In the genomic region with DNA sequence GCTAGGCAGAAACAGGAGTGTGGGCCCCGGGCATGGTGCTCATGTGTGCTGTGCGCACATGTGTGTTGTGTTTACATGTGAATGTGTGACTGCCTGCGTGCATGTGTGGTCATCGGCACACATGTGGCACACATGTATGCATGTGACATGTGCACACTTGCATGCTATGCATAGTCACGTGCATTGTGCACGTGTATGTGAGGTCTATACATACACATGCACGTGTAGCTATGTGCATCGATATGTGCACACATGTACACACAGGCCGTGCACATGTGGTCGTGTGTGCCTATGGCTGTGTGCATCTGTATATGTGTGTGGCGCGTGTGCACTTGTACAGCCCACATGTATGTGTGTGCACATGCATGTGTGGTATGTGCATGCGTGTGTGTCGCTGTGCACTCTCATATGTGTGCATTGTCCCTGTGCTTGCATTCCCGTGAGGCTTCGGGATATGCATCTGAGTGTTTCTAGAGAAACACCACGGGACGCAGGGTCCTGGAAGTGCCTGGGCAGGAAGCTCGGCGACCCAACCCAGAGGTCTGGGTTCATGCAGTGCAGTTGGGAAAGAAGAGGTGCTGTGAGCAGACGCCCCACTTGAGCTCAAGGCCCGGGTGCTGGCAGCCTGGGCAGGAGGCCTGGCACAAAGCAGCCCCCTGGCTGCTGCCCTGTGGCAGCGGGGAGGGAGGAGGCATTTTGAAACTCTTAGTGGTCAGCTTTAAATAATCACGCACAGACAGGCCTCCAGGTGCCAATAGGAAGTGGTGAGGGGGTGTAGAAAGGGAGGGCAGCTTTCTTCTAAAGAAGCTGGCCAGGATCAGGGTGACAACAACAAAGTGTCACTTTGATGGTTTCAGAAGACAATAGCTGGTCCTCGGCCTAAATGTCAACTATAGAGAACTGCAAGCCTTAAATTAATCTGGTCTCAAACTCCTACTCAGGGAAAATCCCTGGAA, we compare ENCODE assay signal across 10 cellular contexts.
DNase-seq lines count a peak whose midpoint lies in the region; ATAC-seq and TF ChIP-seq lines count a peak whose summit lies in the region.
"Had no signal": no experiment of that assay in that cellular context is flagged by ENCODE, and none has a peak within 500 bp of the region (broad histone marks: within the 10 kb centered on the region; RNA-seq: fewer than 3 reads in every experiment).

No MANE protein-coding gene starts in this region.

- H3K36me3 ChIP-seq in KMS-11 (ENCODE audit: insufficient read depth) (no peaks in the 10 kb centered on the region), OCI-LY7 (ENCODE audit: insufficient read depth, low read length) (no peaks in the 10 kb centered on the region)
- H3K36me3 ChIP-seq in naive thymus-derived CD4-positive, alpha-beta T cell (ENCODE audit: control insufficient read depth in 2 of 3, insufficient read depth in 3 of 3, low read length in 3 of 3), result no peaks in the 10 kb centered on the region
- H3K36me3 ChIP-seq: neutrophil had no signal

- H2AFZ ChIP-seq in KMS-11 (ENCODE audit: low read depth) (no peak overlapping the region), OCI-LY7 (ENCODE audit: low read length) (no peak overlapping the region)

- H3K27me3 Mint-ChIP-seq in naive thymus-derived CD4-positive, alpha-beta T cell, result peaks cover 0 to 31% (median 0%) of the 10 kb centered on the region in 5 donors

- CTCF ChIA-PET in naive thymus-derived CD4-positive, alpha-beta T cell (lab: Charles Lee), result interaction anchor here (0.9 to 1.7 kb wide), 2 partner anchors 21 to 25 kb away, joined by 4 to 7 read pairs; no protein-coding TSS in a partner anchor
- CTCF ChIA-PET in OCI-LY7 (lab: Charles Lee; ENCODE audit: unreplicated experiment), result no interaction called here

- H4K20me1 ChIP-seq in KMS-11 (ENCODE audit: insufficient read depth), result no peaks in the 10 kb centered on the region
- H4K20me1 ChIP-seq in OCI-LY7 (ENCODE audit: insufficient read depth, low read length), result no peaks in the 10 kb centered on the region

- POLR2A ChIA-PET in naive thymus-derived CD4-positive, alpha-beta T cell (lab: Charles Lee), result interaction anchor here (1.1 to 5.9 kb wide), 4 partner anchors 9 to 32 kb away, joined by 3 to 46 read pairs (median 6); no protein-coding TSS in a partner anchor
- POLR2A ChIA-PET in OCI-LY7 (lab: Charles Lee), result no interaction called here

- H3K4me1 ChIP-seq in KMS-11 (ENCODE audit: low read depth, poor library complexity, severe bottlenecking) (peaks cover 52% of the 10 kb centered on the region), OCI-LY7 (ENCODE audit: insufficient read depth, low read length, poor library complexity, severe bottlenecking) (no peaks in the 10 kb centered on the region)
- peaks cover 5 to 39% of the 10 kb centered on the region in 2 donors for H3K4me1 ChIP-seq in naive thymus-derived CD4-positive, alpha-beta T cell (ENCODE audit: control insufficient read depth in 2 of 2, insufficient read depth in 2 of 2, low read length in 2 of 2)

- DNase-seq in naive thymus-derived CD4-positive, alpha-beta T cell, result no peak
- DNase-seq in SIG-M5 treated with dmso at 0.1 percent for 504 hours (lab: John Stamatoyannopoulos, UW; ENCODE audit: unreplicated experiment) (no peak), OCI-LY7 (ENCODE audit: low spot score) (no peak)
- DNase-seq: dermis blood vessel endothelial cell had no signal

- intact Hi-C loops in naive thymus-derived CD4-positive, alpha-beta T cell (cut with micrococcal nuclease), result loop anchor here in 1 of 2 donors (5.0 kb wide), 1 partner anchor 45 kb away; no protein-coding TSS in a partner anchor
- intact Hi-C loops in OCI-LY7 (cut with micrococcal nuclease; ENCODE audit: unreplicated experiment), result no loop called here

- H3K79me2 ChIP-seq in KMS-11 (ENCODE audit: insufficient read depth, low read depth) (no peaks in the 10 kb centered on the region), OCI-LY7 (ENCODE audit: insufficient read depth, low read depth, low read length) (no peaks in the 10 kb centered on the region)

- peak overlapping the region in 9 of 10 donors; percentile 66 to 85 (median 76) for H3K4me3 Mint-ChIP-seq in naive thymus-derived CD4-positive, alpha-beta T cell

- no peaks in the 10 kb centered on the region for H3K36me3 Mint-ChIP-seq in naive thymus-derived CD4-positive, alpha-beta T cell

- H3K9me2 ChIP-seq in OCI-LY7 (ENCODE audit: insufficient read depth, low read length), result no peaks in the 10 kb centered on the region

- peak overlapping the region; percentile 10; the same call in 1 of the 2 replicates for H3K9ac ChIP-seq in KMS-11

- ATAC-seq in GM18502 (IDR thresholded peaks at IDR 0.05; ENCODE audit: poor library complexity, unreplicated experiment) (peak; percentile 44), GM21381 (IDR thresholded peaks at IDR 0.05; ENCODE audit: unreplicated experiment) (peak; percentile 25), GM19328 (IDR thresholded peaks at IDR 0.05; ENCODE audit: unreplicated experiment) (no peak), GM19467 (IDR thresholded peaks at IDR 0.05; ENCODE audit: unreplicated experiment) (no peak)
- ATAC-seq in naive thymus-derived CD4-positive, alpha-beta T cell, result peak; percentile 5

- H3K27ac ChIP-seq in KMS-11 (peak overlapping the region; percentile 83), OCI-LY7 (ENCODE audit: low read depth, low read length, poor library complexity, severe bottlenecking) (no peak overlapping the region)
- H3K27ac ChIP-seq in naive thymus-derived CD4-positive, alpha-beta T cell (ENCODE audit: low read depth, low read length), result no peak overlapping the region
- H3K27ac ChIP-seq: neutrophil had no signal

- H3K27me3 ChIP-seq in KMS-11 (ENCODE audit: insufficient read depth, low read depth), result no peaks in the 10 kb centered on the region
- no peaks in the 10 kb centered on the region for H3K27me3 ChIP-seq in naive thymus-derived CD4-positive, alpha-beta T cell (ENCODE audit: control insufficient read depth in 2 of 2, insufficient read depth in 2 of 2, low read length in 2 of 2)

- no peaks in the 10 kb centered on the region for H3K9me3 Mint-ChIP-seq in naive thymus-derived CD4-positive, alpha-beta T cell

- H3K4me2 ChIP-seq in KMS-11, result peak overlapping the region; percentile 81
- H3K4me2 ChIP-seq in OCI-LY7 (ENCODE audit: low read length), result no peak overlapping the region

- BruUV-seq in OCI-LY7 (replicated peaks; lab: Mats Ljungman, UMichigan), result no TSS peak

- peaks cover 12 to 60% (median 47%) of the 10 kb centered on the region in 7 donors for H3K4me1 Mint-ChIP-seq in naive thymus-derived CD4-positive, alpha-beta T cell

- TF ChIP-seq CTCF in KMS-11 (conservative IDR thresholded peaks at IDR 0.05; ENCODE audit: low read depth, low read length), result no peak
- TF ChIP-seq CTCF in OCI-LY7 (conservative IDR thresholded peaks at IDR 0.05; ENCODE audit: low read length), result no peak

- peak overlapping the region in 4 of 9 donors; percentile 56 to 80 (median 58) for H3K27ac Mint-ChIP-seq in naive thymus-derived CD4-positive, alpha-beta T cell

- no peak overlapping the region for H3K4me3 ChIP-seq in KMS-11 (IDR thresholded peaks at IDR 0.05; ENCODE audit: insufficient read depth, low read depth, low read length)
- H3K4me3 ChIP-seq in naive thymus-derived CD4-positive, alpha-beta T cell (ENCODE audit: low read length), result peak overlapping the region; percentile 36
- no peak overlapping the region for H3K4me3 ChIP-seq in OCI-LY7 (ENCODE audit: low read depth, low read length, poor library complexity, severe bottlenecking)

- no peaks in the 10 kb centered on the region for H3K9me3 ChIP-seq in naive thymus-derived CD4-positive, alpha-beta T cell (ENCODE audit: control insufficient read depth in 2 of 3, low read length in 3 of 3)
- H3K9me3 ChIP-seq in OCI-LY7 (ENCODE audit: low read length), result no peaks in the 10 kb centered on the region
- H3K9me3 ChIP-seq: neutrophil had no signal

Comparison
In these comparisons a context has a peak if more than half of its experiments do, and no peak if none do; other contexts are left out.
1. ATAC-seq: peak in GM18502 (single experiment), GM21381 (single experiment) and naive thymus-derived CD4-positive, alpha-beta T cell (single experiment); none in GM19328 (single experiment) and GM19467 (single experiment).